In the genomic region with DNA sequence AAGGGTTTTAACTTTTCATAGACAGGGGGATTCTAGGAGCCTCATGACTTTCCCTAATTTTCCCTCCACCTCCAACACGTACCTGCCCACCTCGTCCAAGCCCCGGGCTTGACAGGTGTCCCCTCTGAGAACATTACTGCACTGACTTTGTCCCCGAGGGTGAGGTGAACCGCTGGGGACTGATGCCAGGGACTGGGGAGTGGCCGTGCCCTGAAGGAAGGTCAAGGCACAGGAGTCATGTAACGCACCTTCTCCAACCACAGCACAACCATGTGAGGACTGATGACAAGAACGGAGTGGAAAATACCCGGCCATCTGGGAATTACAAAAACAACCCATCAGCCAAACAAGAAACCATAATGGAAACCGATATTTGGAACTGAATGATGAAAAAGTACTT, we compare ENCODE assay signal across 25 cellular contexts.
DNase-seq lines count a peak whose midpoint lies in the region; FAIRE-seq and TF ChIP-seq lines count a peak whose summit lies in the region.
"Had no signal": no experiment of that assay in that cellular context is flagged by ENCODE, and none has a peak within 500 bp of the region (broad histone marks: within the 10 kb centered on the region; RNA-seq: fewer than 3 reads in every experiment).

No MANE protein-coding gene starts in this region.

- no peak overlapping the region for H3K27ac ChIP-seq in HEK293 (ENCODE audit: extremely low read depth, low read depth, low read length)
- H3K27ac ChIP-seq in kidney (ENCODE audit: low read depth in 2 of 2, low read length in 2 of 2), result no peak overlapping the region
- no peak overlapping the region for H3K27ac ChIP-seq in Peyer's patch
- H3K27ac ChIP-seq: C4-2B, right lobe of liver, spleen had no signal

- intact Hi-C loops in kidney (cut with DNase I), result no loop called here

- H3K9ac ChIP-seq in kidney (ENCODE audit: low read length in 2 of 2), result no peak overlapping the region

- POLR2A ChIA-PET in HEK293 (lab: Yijun Ruan, JAX), result no interaction called here

- H3K36me3 ChIP-seq in HEK293 (ENCODE audit: control insufficient read depth in 2 of 2, insufficient read depth in 1 of 2, low read length in 2 of 2), result no peaks in the 10 kb centered on the region
- no peaks in the 10 kb centered on the region for H3K36me3 ChIP-seq in kidney (ENCODE audit: control insufficient read depth in 1 of 2, insufficient read depth in 2 of 2, low read length in 2 of 2)
- H3K36me3 ChIP-seq in Peyer's patch, result no peaks in the 10 kb centered on the region
- H3K36me3 ChIP-seq: right lobe of liver, spleen had no signal

- TF ChIP-seq CTCF in HEK293 (tag by site-specific recombination; IDR thresholded peaks at IDR 0.05), result no peak
- TF ChIP-seq CTCF in kidney (IDR thresholded peaks at IDR 0.05; ENCODE audit: borderline replicate concordance, extremely low read depth, insufficient read depth), result no peak
- TF ChIP-seq CTCF in Peyer's patch (IDR thresholded peaks at IDR 0.05), result no peak

- H3K4me1 ChIP-seq in HEK293 (ENCODE audit: control insufficient read depth, insufficient read depth, low read length) (no peaks in the 10 kb centered on the region), kidney (ENCODE audit: control insufficient read depth in 1 of 2, insufficient read depth in 1 of 2, low read depth in 1 of 2, low read length in 2 of 2) (no peaks in the 10 kb centered on the region), Peyer's patch (no peaks in the 10 kb centered on the region)
- H3K4me1 ChIP-seq: Caco-2, right lobe of liver, spleen had no signal

- no peak for TF ChIP-seq POLR2A in Peyer's patch (IDR thresholded peaks at IDR 0.05)

- CTCF ChIA-PET in HEK293 (lab: Yijun Ruan, JAX), result interaction anchor here (0.7 kb wide), 1 partner anchor 23 kb away, joined by 3 read pairs; no protein-coding TSS in a partner anchor

- no peak overlapping the region for H3K4me3 ChIP-seq in HEK293 (ENCODE audit: low read depth, low read length)
- no peak overlapping the region for H3K4me3 ChIP-seq in kidney (ENCODE audit: low read length in 2 of 2)
- H3K4me3 ChIP-seq in Peyer's patch, result no peak overlapping the region
- H3K4me3 ChIP-seq: right lobe of liver, spleen had no signal

- no peaks in the 10 kb centered on the region for H3K27me3 ChIP-seq in Peyer's patch
- H3K27me3 ChIP-seq: right lobe of liver had no signal

- FAIRE-seq in kidney (lab: Jason Lieb, UNC) (no peak), frontal cortex (lab: Jason Lieb, UNC) (no peak)
- FAIRE-seq: islet of Langerhans had no signal

- no peaks in the 10 kb centered on the region for H3K9me3 ChIP-seq in HEK293 (ENCODE audit: control insufficient read depth, insufficient read depth, low read depth, low read length)
- H3K9me3 ChIP-seq in kidney (ENCODE audit: control insufficient read depth in 1 of 2, low read length in 2 of 2), result no peaks in the 10 kb centered on the region
- H3K9me3 ChIP-seq in Peyer's patch, result no peaks in the 10 kb centered on the region
- H3K9me3 ChIP-seq: right lobe of liver had no signal

- peak; percentile 55 for DNase-seq in DMS53 treated with DMSO at 0.1 percent for 48 hours (lab: John Stamatoyannopoulos, UW; ENCODE audit: unreplicated experiment)
- no peak for DNase-seq in DMS53 (lab: John Stamatoyannopoulos, UW)
- peak; percentile 33 for DNase-seq in NCI-H526 treated with DMSO at 0.1 percent for 48 hours (lab: John Stamatoyannopoulos, UW)
- no peak for DNase-seq in NCI-H526 (lab: John Stamatoyannopoulos, UW)
- DNase-seq in kidney, result peak; percentile 11
- no peak for DNase-seq in Peyer's patch
- DNase-seq in frontal cortex (ENCODE audit: low spot score in 2 of 2), result no peak
- DNase-seq: 8988T; activated B cell treated with CpG ODN at 0.5 μM for 24 hours; activated CD8-positive, alpha-beta memory T cell treated with anti-CD3 and anti-CD28 coated beads, Interleukin-2, amount 10 ng/mL, durations not matched to agents 7 days and 5 days; activated gamma-delta T cell; activated T-cell treated with anti-CD3 and anti-CD28 coated beads, Interleukin-2, amount 50 U/mL, for 4 hours; central memory CD4-positive, alpha-beta T cell; effector memory CD8-positive, alpha-beta T cell; GOT3; NCI-H187 treated with DMSO at 0.1 percent for 48 hours; NCI-H524; spleen; stimulated activated CD4-positive, alpha-beta T cell treated with anti-CD3 and anti-CD28 coated beads, Interleukin-2, amount 100 ng/mL, for 24 hours; stimulated activated naive CD8-positive, alpha-beta T cell treated with anti-CD3 and anti-CD28 coated beads, Interleukin-15, Interleukin-2, amounts not matched to agents 100 U/mL and 50 U/mL, for 24 hours had no signal

TF ChIP-seq in HEK293, 187 proteins besides CTCF, POLR2A, EP300 and RAD21:
- no peak for TF ChIP-seq ZNF2 (tag by site-specific recombination; IDR thresholded peaks at IDR 0.05)
- TF ChIP-seq ZNF202 (tag by site-specific recombination; IDR thresholded peaks at IDR 0.05; ENCODE audit: borderline replicate concordance), result no peak
- TF ChIP-seq ZNF26 (tag by site-specific recombination; IDR thresholded peaks at IDR 0.05), result peak; percentile 89
TF ChIP-seq in HEK293: peak in this region for 1.

Comparison
In these comparisons a context has a peak if more than half of its experiments do, and no peak if none do; other contexts are left out.
1. DNase-seq: peak in DMS53 treated with DMSO at 0.1 percent for 48 hours (single experiment), NCI-H526 treated with DMSO at 0.1 percent for 48 hours (single experiment) and kidney (single experiment); none in DMS53 (single experiment), NCI-H526 (0 of 2), Peyer's patch (0 of 3) and frontal cortex (0 of 2).